In genomic region chr6:85678000-85678601, GRCh38 we compare ENCODE assay signal across 7 cellular contexts. TPM values are rescaled to one million over a fixed set of nuclear protein-coding genes. Genes with fewer than 3 reads are reported as not detected.
A peak's percentile ranks its signal among the peaks of the same experiment; 100 is the strongest.
DNase-seq lines count a peak whose midpoint lies in the region; TF ChIP-seq lines count a peak whose summit lies in the region.

No MANE protein-coding gene starts in this region.

- no peak for TF ChIP-seq CTCF in esophagus squamous epithelium (IDR thresholded peaks at IDR 0.05)
- no peak for TF ChIP-seq CTCF in neutrophil (IDR thresholded peaks at IDR 0.05)

- WGBS in GM23248 (ENCODE audit: low coverage in 1 of 2, low lambda C conversion rate in 2 of 2, missing lambda C conversion rate in 2 of 2), 2 experiments: 1% methylated on average over 34 of the region's 34 CpGs
- WGBS in esophagus squamous epithelium, 2 donors: 0 to 1% methylated on average over 31 to 34 of the region's 34 CpGs

- H3K9me3 ChIP-seq in GM23248 (ENCODE audit: low read depth) (no peaks in the 10 kb centered on the region), esophagus squamous epithelium (no peaks in the 10 kb centered on the region), neutrophil (no peaks in the 10 kb centered on the region)

- H3K27ac ChIP-seq in GM23248: peak overlapping the region; percentile 80
- peak overlapping the region; percentile 91 to 95 (median 93) for H3K27ac ChIP-seq in esophagus squamous epithelium
- H3K27ac ChIP-seq in neutrophil: peak overlapping the region; percentile 87

- TF ChIP-seq POLR2A in esophagus squamous epithelium (IDR thresholded peaks at IDR 0.05): no peak

- peaks cover 26% of the 10 kb centered on the region for H3K4me1 ChIP-seq in GM23248 (ENCODE audit: insufficient read depth)
- H3K4me1 ChIP-seq in esophagus squamous epithelium: peaks cover 14 to 44% (median 16%) of the 10 kb centered on the region in 3 donors
- peaks cover 36 to 39% of the 10 kb centered on the region in 2 experiments for H3K4me1 ChIP-seq in neutrophil (ENCODE audit: control insufficient read depth in 1 of 2, insufficient read depth in 1 of 2, low read depth in 1 of 2, low read length in 1 of 2)

- H2AFZ ChIP-seq in GM23248: no peak overlapping the region

- peaks cover 42% of the 10 kb centered on the region for H3K36me3 ChIP-seq in GM23248 (ENCODE audit: low read depth)
- H3K36me3 ChIP-seq in esophagus squamous epithelium: peaks cover 0 to 11% (median 0%) of the 10 kb centered on the region in 3 donors
- H3K36me3 ChIP-seq in neutrophil: no peaks in the 10 kb centered on the region

- H3K9ac ChIP-seq in GM23248: peak overlapping the region; percentile 96

- peak; percentile 47 for DNase-seq in GM23248
- DNase-seq in RKO (ENCODE audit: low spot score): peak; percentile 16
- no peak for DNase-seq in esophagus squamous epithelium (lab: John Stamatoyannopoulos, UW)
- DNase-seq in LoVo (ENCODE audit: low spot score): no peak
- DNase-seq in GM03348 (ENCODE audit: low spot score): no peak
- DNase-seq in activated gamma-delta T cell (lab: John Stamatoyannopoulos, UW): no peak

- in situ Hi-C loops in GM23248 (cut with MboI): no loop called here

- peaks cover 71% of the 10 kb centered on the region for H3K79me2 ChIP-seq in GM23248 (ENCODE audit: insufficient read depth)

- H3K9me2 ChIP-seq in GM23248 (ENCODE audit: insufficient read depth): no peaks in the 10 kb centered on the region

- H3F3A ChIP-seq in GM23248 (ENCODE audit: insufficient read depth): peaks cover 65% of the 10 kb centered on the region

- H3K27me3 ChIP-seq in GM23248 (replicated peaks; ENCODE audit: insufficient read depth): no peaks in the 10 kb centered on the region
- H3K27me3 ChIP-seq in esophagus squamous epithelium: no peaks in the 10 kb centered on the region
- no peaks in the 10 kb centered on the region for H3K27me3 ChIP-seq in neutrophil

- H3K4me3 ChIP-seq in GM23248 (peak overlapping the region; percentile 81), esophagus squamous epithelium (peak overlapping the region; percentile 78 to 89 (median 88)), neutrophil (ENCODE audit: low read depth in 1 of 2, low read length in 1 of 2) (peak overlapping the region; percentile 85 to 92)

- H4K20me1 ChIP-seq in GM23248 (ENCODE audit: insufficient read depth): peaks cover 14% of the 10 kb centered on the region; the same call in 1 of the 2 replicates

- peak overlapping the region; percentile 99 for H3K4me2 ChIP-seq in GM23248 (ENCODE audit: unreplicated experiment)

- intact Hi-C loops in esophagus squamous epithelium (cut with DNase I): loop anchor here (2.0 kb wide), 1 partner anchor 35 kb away; the partner anchor contains the start of gene SYNCRIP

RNA-seq across cellular contexts. Expression of gene SYNCRIP, which starts 35.4 kb away (rescaled TPM):
- total RNA-seq in GM23248 (2014; rRNA removed; shearing (Covaris generic)): 77.9 and 99.0 TPM in 2 replicates
- polyA plus RNA-seq in GM23248 (2016; fragmentation: Nextera tagmentation; extraction: Ambion mirVana): 138 and 150 TPM in 2 replicates
- 100 to 1,000 TPM in 2 of 4 donors, 10 to 100 TPM in 2; 64.6 to 100 (median 82.9) TPM for total RNA-seq in esophagus squamous epithelium

Comparison
In these comparisons a context has a peak if more than half of its experiments do, and no peak if none do; other contexts are left out.
1. DNase-seq: peak in GM23248 (single experiment) and RKO (single experiment); none in esophagus squamous epithelium (single experiment), LoVo (single experiment), GM03348 (single experiment) and activated gamma-delta T cell (single experiment).
2. Peak in every context shown above with its lines, with median percentiles within 50 percentile points of each other: H3K27ac ChIP-seq and H3K4me3 ChIP-seq.